In genomic region chr19:2952953-2953481, GRCh38 we compare ENCODE assay signal across 9 cellular contexts. TPM values are rescaled to one million over a fixed set of nuclear protein-coding genes. Genes with fewer than 3 reads are reported as not detected.
DNase-seq lines count a peak whose midpoint lies in the region; ATAC-seq and TF ChIP-seq lines count a peak whose summit lies in the region.
"Had no signal": no experiment of that assay in that cellular context is flagged by ENCODE, and none has a peak within 500 bp of the region (broad histone marks: within the 10 kb centered on the region; RNA-seq: fewer than 3 reads in every experiment).

No MANE protein-coding gene starts in this region.

- H3K4me3 ChIP-seq in WI38 (ENCODE audit: low read depth, low read length) = peak overlapping the region; percentile 20; the same call in 1 of the 2 replicates
- H3K4me3 ChIP-seq: cardiac muscle cell had no signal

- H3K4me1 Mint-ChIP-seq in type B pancreatic cell (ENCODE audit: unreplicated experiment) = peaks cover 21% of the 10 kb centered on the region

- H3K4me3 Mint-ChIP-seq in type B pancreatic cell = peak overlapping the region; percentile 81

- H3K36me3 Mint-ChIP-seq in type B pancreatic cell = no peaks in the 10 kb centered on the region

- no peak for TF ChIP-seq CTCF in WI38 (IDR thresholded peaks at IDR 0.05; ENCODE audit: low read depth, low read length)
- peak; percentile 28 for TF ChIP-seq CTCF in type B pancreatic cell (conservative IDR thresholded peaks at IDR 0.05)

- DNase-seq in NCI-H748 (lab: John Stamatoyannopoulos, UW; ENCODE audit: unreplicated experiment) = peak; percentile 16
- DNase-seq in NCI-H748 treated with DMSO at 0.1 percent for 48 hours (lab: John Stamatoyannopoulos, UW) = no peak
- DNase-seq in kidney tubule cell (ENCODE audit: low spot score) = peak; percentile 85
- DNase-seq in type B pancreatic cell (ENCODE audit: extremely low spot score, unreplicated experiment) = no peak
- DNase-seq in activated effector memory CD4-positive, alpha-beta T cell treated with anti-CD3 and anti-CD28 coated beads, Interleukin-2, amount 50 U/mL, for 16 hours = no peak
- DNase-seq in G401 (ENCODE audit: low spot score) = no peak

- no peaks in the 10 kb centered on the region for H3K27me3 Mint-ChIP-seq in type B pancreatic cell

- peak overlapping the region; percentile 95 for H3K27ac Mint-ChIP-seq in type B pancreatic cell

- no peaks in the 10 kb centered on the region for H3K9me3 Mint-ChIP-seq in type B pancreatic cell

- in situ Hi-C loops in G401 (cut with HindIII; ENCODE audit: low sequenced_read_pairs) = no loop called here

- ATAC-seq in GM19395 (IDR thresholded peaks at IDR 0.05; ENCODE audit: unreplicated experiment) = no peak

RNA-seq across cellular contexts. Expression of gene ZNF77, which starts 8.2 kb away (rescaled TPM):
- total RNA-seq in type B pancreatic cell (ENCODE audit: low replicate concordance) = 4.0 and 5.8 TPM in 2 replicates
- total RNA-seq in G401 (2014; rRNA removed; shearing (Covaris generic)) = 6.5 and 7.1 TPM in 2 replicates

RNA-seq across cellular contexts. Expression of gene TLE6, which starts 24.3 kb away (rescaled TPM):
- total RNA-seq in type B pancreatic cell (ENCODE audit: low replicate concordance) = 3.8 TPM in 2 replicates
- 2.7 and 10.4 TPM in 2 replicates for total RNA-seq in G401 (2014; rRNA removed; shearing (Covaris generic))

RNA-seq across cellular contexts. Expression of gene ZNF57, which starts 52.3 kb away (rescaled TPM):
- 5.9 and 7.5 TPM in 2 replicates for total RNA-seq in type B pancreatic cell (ENCODE audit: low replicate concordance)
- 12.0 and 20.8 TPM in 2 replicates for total RNA-seq in G401 (2014; rRNA removed; shearing (Covaris generic))

Comparison
In these comparisons a context has a peak if more than half of its experiments do, and no peak if none do; other contexts are left out.
1. DNase-seq: peak in NCI-H748 (single experiment) and kidney tubule cell (single experiment); none in NCI-H748 treated with DMSO at 0.1 percent for 48 hours (single experiment), type B pancreatic cell (single experiment), activated effector memory CD4-positive, alpha-beta T cell treated with anti-CD3 and anti-CD28 coated beads, Interleukin-2, amount 50 U/mL, for 16 hours (single experiment) and G401 (single experiment).